Comparison of ENCODE assay signal across 22 cellular contexts in genomic region chr9:33351547-33351946, GRCh38. TPM values are rescaled to one million over a fixed set of nuclear protein-coding genes. Genes with fewer than 3 reads are reported as not detected.
DNase-seq lines count a peak whose midpoint lies in the region; ATAC-seq, FAIRE-seq and TF ChIP-seq lines count a peak whose summit lies in the region.
"Had no signal": no experiment of that assay in that cellular context is flagged by ENCODE, and none has a peak within 500 bp of the region (broad histone marks: within the 10 kb centered on the region; RNA-seq: fewer than 3 reads in every experiment).

No MANE protein-coding gene starts in this region.

- TF ChIP-seq CTCF in GM12878 (IDR thresholded peaks at IDR 0.05 in 2 of 3, conservative IDR thresholded peaks at IDR 0.05 in 1 of 3; ENCODE audit: control insufficient read depth in 2 of 3, extremely low read depth in 1 of 3, insufficient read depth in 1 of 3, low read depth in 3 of 3, low read length in 3 of 3), result no peak
- no peak for TF ChIP-seq CTCF in activated CD8-positive, alpha-beta T cell treated with anti-CD3 and anti-CD28 coated beads for 36 hours (IDR thresholded peaks at IDR 0.05)
- no peak for TF ChIP-seq CTCF in kidney (IDR thresholded peaks at IDR 0.05; ENCODE audit: borderline replicate concordance, extremely low read depth, insufficient read depth)

- H3K4me2 ChIP-seq in GM12878 (ENCODE audit: control insufficient read depth, insufficient read depth), result no peak overlapping the region

- H3K9ac ChIP-seq in GM12878 (ENCODE audit: control insufficient read depth, insufficient read depth, low read length) (no peak overlapping the region), subcutaneous abdominal adipose tissue (ENCODE audit: low read length in 5 of 5) (no peak overlapping the region), kidney (ENCODE audit: low read length in 2 of 2) (no peak overlapping the region)

- DNase-seq in activated CD4-positive, alpha-beta T cell treated with anti-CD3 and anti-CD28 coated beads, Interleukin-2, amount 10 ng/mL, durations not matched to agents 7 days and 5 days, result no peak
- no peak for DNase-seq in activated CD4-positive, alpha-beta T cell treated with anti-CD3 and anti-CD28 coated beads for 4 hours
- no peak for DNase-seq in GM12878 (ENCODE audit: low read depth, low spot score)
- peak; percentile 86 for DNase-seq in myocyte (ENCODE audit: low read depth)
- no peak for DNase-seq in activated CD8-positive, alpha-beta T cell treated with anti-CD3 and anti-CD28 coated beads for 36 hours
- DNase-seq in kidney, result no peak
- DNase-seq: activated CD4-positive, alpha-beta T cell treated with anti-CD3 and anti-CD28 coated beads for 36 hours; activated CD8-positive, alpha-beta memory T cell treated with anti-CD3 and anti-CD28 coated beads, Interleukin-2, amount 50 U/mL, for 4 hours; activated naive CD4-positive, alpha-beta T cell treated with Interleukin-2 at 50 U/mL for 16 hours; BE2C; NCI-H1436; NCI-H226; occipital lobe; stimulated activated CD4-positive, alpha-beta T cell treated with anti-CD3 and anti-CD28 coated beads, Interleukin-2, amount 100 ng/mL, for 24 hours; T1000 had no signal

- peaks cover 6% of the 10 kb centered on the region for H3K4me1 Mint-ChIP-seq in activated CD4-positive, alpha-beta T cell treated with anti-CD3 and anti-CD28 coated beads, Interleukin-2, amount 10 ng/mL, durations not matched to agents 7 days and 5 days
- H3K4me1 Mint-ChIP-seq in activated CD8-positive, alpha-beta T cell treated with anti-CD3 and anti-CD28 coated beads for 36 hours (ENCODE audit: low read depth), result peaks cover 2% of the 10 kb centered on the region

- RAD21 ChIA-PET in GM12878 (lab: Charles Lee; ENCODE audit: unreplicated experiment), result no interaction called here

- no peak for FAIRE-seq in GM12878 (lab: Jason Lieb, UNC)
- no peak for FAIRE-seq in kidney (lab: Jason Lieb, UNC)
- FAIRE-seq: astrocyte, D721Med, G401.6 had no signal

- SMC1A ChIA-PET in GM12878 (lab: Charles Lee; ENCODE audit: uncharacterized antibody, unreplicated experiment), result interaction anchor here (1.0 kb wide), 1 partner anchor 79 kb away, joined by 3 read pairs; no protein-coding TSS in a partner anchor

- H3K79me2 ChIP-seq in GM12878 (ENCODE audit: control insufficient read depth, insufficient read depth, low read length), result no peaks in the 10 kb centered on the region

- POLR2A ChIA-PET in activated CD4-positive, alpha-beta T cell treated with anti-CD3 and anti-CD28 coated beads, Interleukin-2, amount 10 ng/mL, durations not matched to agents 7 days and 5 days (lab: Charles Lee), result no interaction called here
- POLR2A ChIA-PET in GM12878 (lab: Charles Lee), result no interaction called here
- POLR2A ChIA-PET in activated CD8-positive, alpha-beta T cell treated with anti-CD3 and anti-CD28 coated beads for 36 hours (lab: Charles Lee), result no interaction called here

- H3K27ac Mint-ChIP-seq in activated CD4-positive, alpha-beta T cell treated with anti-CD3 and anti-CD28 coated beads, Interleukin-2, amount 10 ng/mL, durations not matched to agents 7 days and 5 days, result peak overlapping the region; percentile 33
- no peak overlapping the region for H3K27ac Mint-ChIP-seq in activated CD8-positive, alpha-beta T cell treated with anti-CD3 and anti-CD28 coated beads for 36 hours
- H3K27ac Mint-ChIP-seq: activated CD4-positive, alpha-beta T cell treated with anti-CD3 and anti-CD28 coated beads for 36 hours had no signal

- peak; percentile 53 for TF ChIP-seq POLR2A in GM12878 (IDR thresholded peaks at IDR 0.05; ENCODE audit: low read depth, low read length)

- WGBS in GM12878 (ENCODE audit: insufficient coverage, insufficient replicate concordance, low lambda C conversion rate, missing lambda C conversion rate), result 86% methylated on average over 4 of the region's 4 CpGs

- TF ChIP-seq EP300 in GM12878 (IDR thresholded peaks at IDR 0.05; ENCODE audit: borderline replicate concordance in 1 of 2, control insufficient read depth in 1 of 2, low read depth in 2 of 2, low read length in 2 of 2), result no peak

- CTCF ChIA-PET in activated CD4-positive, alpha-beta T cell treated with anti-CD3 and anti-CD28 coated beads, Interleukin-2, amount 10 ng/mL, durations not matched to agents 7 days and 5 days (lab: Charles Lee), result interaction anchor here (0.5 to 1.3 kb wide), 4 partner anchors 11 to 64 kb away, joined by 4 to 5 read pairs (median 4); no protein-coding TSS in a partner anchor
- CTCF ChIA-PET in GM12878 (lab: Yijun Ruan, JAX), result interaction anchor here (1.4 to 1.9 kb wide), 2 partner anchors 9 to 23 kb away, joined by 3 to 4 read pairs; no protein-coding TSS in a partner anchor
- CTCF ChIA-PET in activated CD8-positive, alpha-beta T cell treated with anti-CD3 and anti-CD28 coated beads for 36 hours (lab: Charles Lee), result interaction anchor here (1.1 to 2.9 kb wide), 2 partner anchors 23 to 53 kb away, joined by 3 to 14 read pairs; no protein-coding TSS in a partner anchor

- no peak overlapping the region for H3K27ac ChIP-seq in GM12878 (ENCODE audit: control insufficient read depth, insufficient read depth)
- H3K27ac ChIP-seq in subcutaneous abdominal adipose tissue (ENCODE audit: low read depth, low read length), result peak overlapping the region; percentile 84
- no peak overlapping the region for H3K27ac ChIP-seq in kidney (ENCODE audit: low read depth in 2 of 2, low read length in 2 of 2)
- H3K27ac ChIP-seq: SK-N-MC had no signal

- H3K4me1 ChIP-seq in GM12878 (ENCODE audit: control insufficient read depth, insufficient read depth, low read length), result no peaks in the 10 kb centered on the region
- H3K4me1 ChIP-seq in subcutaneous abdominal adipose tissue (ENCODE audit: control insufficient read depth in 5 of 5, insufficient read depth in 5 of 5, low read length in 5 of 5), result peaks cover 0 to 14% (median 10%) of the 10 kb centered on the region in 5 donors
- H3K4me1 ChIP-seq in kidney (ENCODE audit: control insufficient read depth in 1 of 2, insufficient read depth in 1 of 2, low read depth in 1 of 2, low read length in 2 of 2), result peaks cover 0 to 3% of the 10 kb centered on the region in 2 donors

- H3K4me3 Mint-ChIP-seq in activated CD4-positive, alpha-beta T cell treated with anti-CD3 and anti-CD28 coated beads, Interleukin-2, amount 10 ng/mL, durations not matched to agents 7 days and 5 days, result no peak overlapping the region
- H3K4me3 Mint-ChIP-seq in activated CD8-positive, alpha-beta T cell treated with anti-CD3 and anti-CD28 coated beads for 36 hours, result no peak overlapping the region
- H3K4me3 Mint-ChIP-seq: activated CD4-positive, alpha-beta T cell treated with anti-CD3 and anti-CD28 coated beads for 36 hours had no signal

- ATAC-seq in GM12878 (no peak), GM18861 (IDR thresholded peaks at IDR 0.05; ENCODE audit: unreplicated experiment) (no peak)
- ATAC-seq in activated CD8-positive, alpha-beta T cell treated with anti-CD3 and anti-CD28 coated beads for 36 hours, result no peak
- ATAC-seq: activated CD4-positive, alpha-beta T cell treated with anti-CD3 and anti-CD28 coated beads for 36 hours had no signal

- H3K36me3 Mint-ChIP-seq in activated CD4-positive, alpha-beta T cell treated with anti-CD3 and anti-CD28 coated beads, Interleukin-2, amount 10 ng/mL, durations not matched to agents 7 days and 5 days (ENCODE audit: low read depth), result peaks cover 45% of the 10 kb centered on the region
- peaks cover 51% of the 10 kb centered on the region for H3K36me3 Mint-ChIP-seq in activated CD8-positive, alpha-beta T cell treated with anti-CD3 and anti-CD28 coated beads for 36 hours (ENCODE audit: low read depth)

- in situ Hi-C loops in GM12878 (cut with MboI), result no loop called here

- H3K27me3 Mint-ChIP-seq in activated CD4-positive, alpha-beta T cell treated with anti-CD3 and anti-CD28 coated beads, Interleukin-2, amount 10 ng/mL, durations not matched to agents 7 days and 5 days, result no peaks in the 10 kb centered on the region
- no peaks in the 10 kb centered on the region for H3K27me3 Mint-ChIP-seq in activated CD8-positive, alpha-beta T cell treated with anti-CD3 and anti-CD28 coated beads for 36 hours
- H3K27me3 Mint-ChIP-seq: activated CD4-positive, alpha-beta T cell treated with anti-CD3 and anti-CD28 coated beads for 36 hours had no signal

- intact Hi-C loops in GM12878 (cut with micrococcal nuclease; ENCODE audit: unreplicated experiment), result no loop called here
- intact Hi-C loops in activated CD8-positive, alpha-beta T cell treated with anti-CD3 and anti-CD28 coated beads for 36 hours (cut with micrococcal nuclease), result no loop called here
- intact Hi-C loops in kidney (cut with DNase I), result no loop called here

- H3K9me3 ChIP-seq in GM12878 (replicated peaks; ENCODE audit: control insufficient read depth, insufficient read depth, low read length) (no peaks in the 10 kb centered on the region), subcutaneous abdominal adipose tissue (ENCODE audit: control insufficient read depth in 5 of 5, low read length in 5 of 5) (no peaks in the 10 kb centered on the region), kidney (ENCODE audit: control insufficient read depth in 1 of 2, low read length in 2 of 2) (no peaks in the 10 kb centered on the region)
- H3K9me3 ChIP-seq: BE2C had no signal

- H3K27me3 ChIP-seq in GM12878 (replicated peaks in 1 of 2; ENCODE audit: control insufficient read depth in 2 of 2, insufficient read depth in 2 of 2, low read length in 1 of 2) (no peaks in the 10 kb centered on the region), subcutaneous abdominal adipose tissue (ENCODE audit: control insufficient read depth in 5 of 5, insufficient read depth in 4 of 5, low read length in 5 of 5) (no peaks in the 10 kb centered on the region)
- H3K27me3 ChIP-seq: BE2C had no signal

- no TSS peak for BruUV-seq in GM12878 (replicated peaks; lab: Mats Ljungman, UMichigan)

- no peak for TF ChIP-seq RAD21 in GM12878 (IDR thresholded peaks at IDR 0.05; ENCODE audit: insufficient read depth, low read depth, low read length)

- H3K36me3 ChIP-seq in GM12878 (ENCODE audit: control insufficient read depth in 2 of 2, insufficient read depth in 2 of 2, low read length in 1 of 2), result peaks cover 4 to 14% of the 10 kb centered on the region in 2 experiments
- peaks cover 29 to 54% (median 34%) of the 10 kb centered on the region in 5 donors for H3K36me3 ChIP-seq in subcutaneous abdominal adipose tissue (ENCODE audit: control insufficient read depth in 5 of 5, insufficient read depth in 5 of 5, low read length in 5 of 5)
- peaks cover 9 to 33% of the 10 kb centered on the region in 2 donors for H3K36me3 ChIP-seq in kidney (ENCODE audit: control insufficient read depth in 1 of 2, insufficient read depth in 2 of 2, low read length in 2 of 2)

- H3K4me3 ChIP-seq in GM12878 (no peak overlapping the region), subcutaneous abdominal adipose tissue (ENCODE audit: low read depth in 1 of 5, low read length in 5 of 5) (no peak overlapping the region), kidney (ENCODE audit: low read length in 2 of 2) (no peak overlapping the region)
- H3K4me3 ChIP-seq: SK-N-MC had no signal

- H2AFZ ChIP-seq in GM12878 (ENCODE audit: control insufficient read depth, low read depth, low read length), result no peak overlapping the region

- no peaks in the 10 kb centered on the region for H3K9me3 Mint-ChIP-seq in activated CD4-positive, alpha-beta T cell treated with anti-CD3 and anti-CD28 coated beads, Interleukin-2, amount 10 ng/mL, durations not matched to agents 7 days and 5 days
- H3K9me3 Mint-ChIP-seq in activated CD8-positive, alpha-beta T cell treated with anti-CD3 and anti-CD28 coated beads for 36 hours, result no peaks in the 10 kb centered on the region

- H4K20me1 ChIP-seq in GM12878 (ENCODE audit: control insufficient read depth, insufficient read depth), result no peaks in the 10 kb centered on the region

RNA-seq across cellular contexts. Expression of gene AQP7, which starts 50.8 kb away (rescaled TPM):
- total RNA-seq in activated CD4-positive, alpha-beta T cell treated with anti-CD3 and anti-CD28 coated beads, Interleukin-2, amount 10 ng/mL, durations not matched to agents 7 days and 5 days, result under 1 TPM; 0.23 to 0.35 TPM
- total RNA-seq in GM12878 (2013; cell fraction: nucleolus; rRNA removed), result 1.8 and 2.7 TPM in 2 replicates
- total RNA-seq in GM12878 (2014; rRNA removed), result not detected in 2 replicates
- total RNA-seq in GM12878 (2014; rRNA removed; fragmentation: Illumina TruSeq; extraction: Trizol), result not detected in 2 replicates
- not detected in 2 replicates for total RNA-seq in GM12878 (2021)
- polyA plus RNA-seq in GM12878 (2011; ENCODE audit: low read depth), result not detected
- polyA plus RNA-seq in GM12878 (2011; rRNA removed), result 0.04 and 0.06 TPM in 2 replicates
- 0.08 and 0.10 TPM in 2 replicates for polyA plus RNA-seq in GM12878 (2011; cell fraction: cytosol; rRNA removed)
- 0.09 and 0.39 TPM in 2 replicates for polyA plus RNA-seq in GM12878 (2011; cell fraction: nucleus; rRNA removed)
- not detected in 2 replicates for polyA plus RNA-seq in GM12878 (2012)
- not detected in 2 replicates for polyA plus RNA-seq in GM12878 (2014; fragmentation: Illumina TruSeq; extraction: Trizol)
- under 1 TPM in 1 of 2 experiments, not detected in 1; 0.18 TPM for polyA plus RNA-seq in GM12878 (2014; fragmentation: Nextera tagmentation; extraction: Ambion mirVana)
- 0.04 TPM in 1 of 2 replicates, not detected in the other for polyA plus RNA-seq in GM12878 (2014; rRNA removed)
- polyA plus RNA-seq in GM12878 (2016; fragmentation: Nextera tagmentation; extraction: Ambion mirVana), result not detected
- not detected in 2 replicates for polyA minus RNA-seq in GM12878 (2011; rRNA and poly(A)+ RNA removed)
- not detected in 2 replicates for polyA minus RNA-seq in GM12878 (2011; cell fraction: cytosol; rRNA and poly(A)+ RNA removed)
- polyA minus RNA-seq in GM12878 (2011; cell fraction: nucleus; rRNA and poly(A)+ RNA removed), result 0.48 and 0.77 TPM in 2 replicates
- total RNA-seq in myocyte, result 0.10 and 0.48 TPM in 2 replicates
- 0.35 TPM for polyA plus RNA-seq in myocyte (2012)
- not detected for total RNA-seq in activated CD8-positive, alpha-beta T cell treated with anti-CD3 and anti-CD28 coated beads for 36 hours
- 11.9 TPM for total RNA-seq in kidney
- 45.3 TPM for polyA plus RNA-seq in kidney (ENCODE audit: insufficient read depth, low read depth, low replicate concordance)
- total RNA-seq: A172; activated CD4-positive, alpha-beta T cell treated with anti-CD3 and anti-CD28 coated beads for 36 hours; occipital lobe had no signal
